Comparison of ENCODE assay signal across 23 cellular contexts in the genomic region with DNA sequence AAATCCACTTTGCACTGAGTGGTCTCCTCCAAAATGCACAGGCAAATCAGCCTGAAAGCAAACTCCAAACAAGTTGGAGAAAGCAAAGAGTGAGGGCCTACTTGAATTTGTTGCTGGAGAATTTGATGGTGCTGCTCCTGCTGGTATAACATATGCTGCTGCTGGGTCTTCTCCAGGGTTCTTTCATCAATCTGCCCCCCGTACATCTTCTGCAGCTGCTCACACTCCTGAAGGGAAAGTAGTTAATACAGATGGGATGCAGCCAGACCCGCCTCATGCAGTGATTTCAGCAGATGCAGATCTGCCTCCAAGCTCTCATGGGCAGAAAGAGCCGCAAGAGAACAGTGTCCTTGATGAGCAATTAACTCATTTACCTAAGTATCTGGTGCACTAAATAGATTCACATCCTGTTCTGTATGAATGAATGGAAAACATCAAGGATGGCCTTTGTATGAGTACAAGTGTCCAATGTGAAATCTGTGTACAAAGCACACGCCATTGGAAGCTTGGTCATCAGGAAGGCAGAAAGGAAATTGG. TPM values are rescaled to one million over a fixed set of nuclear protein-coding genes. Genes with fewer than 3 reads are reported as not detected.
"Had no signal": no experiment of that assay in that cellular context is flagged by ENCODE, and none has a peak within 500 bp of the region (broad histone marks: within the 10 kb centered on the region; RNA-seq: fewer than 3 reads in every experiment).

No MANE protein-coding gene starts in this region.

- H3K9me3 ChIP-seq: body of pancreas, left lung, suprapubic skin had no signal

- DNase-seq: activated CD4-positive, alpha-beta T cell treated with anti-CD3 and anti-CD28 coated beads for 1 hour; activated CD4-positive, alpha-beta T cell treated with anti-CD3 and anti-CD28 coated beads, Interleukin-2, amount 50 U/mL, for 48 hours; activated naive CD4-positive, alpha-beta T cell treated with anti-CD3 and anti-CD28 coated beads for 36 hours; activated T-cell treated with anti-CD3 and anti-CD28 coated beads for 4 hours; body of pancreas; endodermal cell; erythroblast; kidney; left lung; nucleus accumbens; posterior cingulate gyrus; retina; stimulated activated CD4-positive, alpha-beta T cell treated with anti-CD3 and anti-CD28 coated beads, Interleukin-12 subunit alpha, Interleukin-12 subunit beta, amount 100 ng/mL, for 4 hours; stimulated activated CD4-positive, alpha-beta T cell treated with anti-CD3 and anti-CD28 coated beads, Interleukin-1b, Interleukin-23, amount 100 ng/mL, for 48 hours; T-helper 17 cell; WERI-Rb-1 had no signal

- H3K27me3 Mint-ChIP-seq: natural killer cell treated with Interleukin-12 subunit alpha and Interleukin-12 subunit beta and Interleukin-15 and Interleukin-18, amount 100 ng/mL, for 72 hours; stimulated activated naive CD8-positive, alpha-beta T cell treated with anti-CD3 and anti-CD28 coated beads, Interleukin-15, Interleukin-2, amounts not matched to agents 100 ng/mL and 50 ng/mL, for 24 hours; T-helper 17 cell had no signal

- H3K4me3 Mint-ChIP-seq: activated naive CD4-positive, alpha-beta T cell treated with anti-CD3 and anti-CD28 coated beads for 36 hours; endodermal cell; mesothelial cell of epicardium; natural killer cell treated with Interleukin-12 subunit alpha and Interleukin-12 subunit beta and Interleukin-15 and Interleukin-18, amount 100 ng/mL, for 72 hours; stimulated activated naive CD8-positive, alpha-beta T cell treated with anti-CD3 and anti-CD28 coated beads, Interleukin-15, Interleukin-2, amounts not matched to agents 100 ng/mL and 50 ng/mL, for 24 hours; T-helper 17 cell had no signal

- H3K4me3 ChIP-seq: body of pancreas, left lung, suprapubic skin had no signal

- H3K27ac Mint-ChIP-seq: endodermal cell, mesothelial cell of epicardium had no signal

- H3K27me3 ChIP-seq: body of pancreas, left lung, suprapubic skin had no signal

- H3K4me1 Mint-ChIP-seq: mesothelial cell of epicardium had no signal

- H3K4me1 ChIP-seq: body of pancreas, left lung, suprapubic skin had no signal

- H3K27ac ChIP-seq: body of pancreas, left lung, suprapubic skin, WERI-Rb-1 had no signal

- H3K9me3 Mint-ChIP-seq: activated naive CD4-positive, alpha-beta T cell treated with anti-CD3 and anti-CD28 coated beads for 36 hours; endodermal cell; mesothelial cell of epicardium; natural killer cell treated with Interleukin-12 subunit alpha and Interleukin-12 subunit beta and Interleukin-15 and Interleukin-18, amount 100 ng/mL, for 72 hours; stimulated activated naive CD8-positive, alpha-beta T cell treated with anti-CD3 and anti-CD28 coated beads, Interleukin-15, Interleukin-2, amounts not matched to agents 100 ng/mL and 50 ng/mL, for 24 hours had no signal

RNA-seq across cellular contexts. Expression of a gene that starts 24.7 kb away (rescaled TPM):
- total RNA-seq: activated naive CD4-positive, alpha-beta T cell treated with anti-CD3 and anti-CD28 coated beads for 36 hours; frontal cortex; kidney; natural killer cell treated with Interleukin-12 subunit alpha and Interleukin-12 subunit beta and Interleukin-15 and Interleukin-18, amount 100 ng/mL, for 72 hours had no signal

RNA-seq across cellular contexts. Expression of a gene that starts 32.5 kb away (rescaled TPM):
- total RNA-seq: activated naive CD4-positive, alpha-beta T cell treated with anti-CD3 and anti-CD28 coated beads for 36 hours; cardiac septum; endodermal cell; frontal cortex; kidney; left lung; lung microvascular endothelial cell; mesothelial cell of epicardium; natural killer cell treated with Interleukin-12 subunit alpha and Interleukin-12 subunit beta and Interleukin-15 and Interleukin-18, amount 100 ng/mL, for 72 hours; T-helper 17 cell had no signal

RNA-seq across cellular contexts. Expression of a gene that starts 39.1 kb away (rescaled TPM):
- total RNA-seq: activated naive CD4-positive, alpha-beta T cell treated with anti-CD3 and anti-CD28 coated beads for 36 hours; body of pancreas; cardiac septum; frontal cortex; kidney; left lung; lung microvascular endothelial cell; mesothelial cell of epicardium; natural killer cell treated with Interleukin-12 subunit alpha and Interleukin-12 subunit beta and Interleukin-15 and Interleukin-18, amount 100 ng/mL, for 72 hours; T-helper 17 cell had no signal
